ENCODE assay signal across 8 cellular contexts in genomic region chr14:23056956-23057756, GRCh38. TPM values are rescaled to one million over a fixed set of nuclear protein-coding genes. Genes with fewer than 3 reads are reported as not detected.
DNase-seq lines count a peak whose midpoint lies in the region; ATAC-seq and TF ChIP-seq lines count a peak whose summit lies in the region.

CDH24 (minus strand) TSS chr14:23057520; CDS start chr14:23055733, 1,787 bp downstream.

- peaks cover 5% of the 10 kb centered on the region for H3K4me1 ChIP-seq in colonic mucosa

- H3K9me3 ChIP-seq in WERI-Rb-1 (ENCODE audit: severe bottlenecking) (no peaks in the 10 kb centered on the region), colonic mucosa (no peaks in the 10 kb centered on the region)

- H3K27me3 ChIP-seq in WERI-Rb-1 (ENCODE audit: insufficient read depth, low read depth, severe bottlenecking) (no peaks in the 10 kb centered on the region), colonic mucosa (no peaks in the 10 kb centered on the region)

- peak within 1 kb of the TSS; percentile 48 to 77 for H3K9ac ChIP-seq in colonic mucosa (ENCODE audit: low read depth in 2 of 2, low read length in 2 of 2)

- 4 to 7% methylated on average over 24 to 32 of the region's 73 CpGs for WGBS in lower leg skin, 2 donors

- ATAC-seq in HG03066 (IDR thresholded peaks at IDR 0.05; ENCODE audit: low read depth, unreplicated experiment) (peak; percentile 68), HG03457 (IDR thresholded peaks at IDR 0.05; ENCODE audit: unreplicated experiment) (no peak)

- no peak for TF ChIP-seq POLR2A in lower leg skin (IDR thresholded peaks at IDR 0.05)

- in situ Hi-C loops in GM13976 (cut with MboI; ENCODE audit: low sequenced_read_pairs, unreplicated experiment) = no loop called here

- intact Hi-C loops in colonic mucosa (cut with DNase I) = no loop called here
- intact Hi-C loops in lower leg skin (cut with DNase I; ENCODE audit: low total_unique reads) = no loop called here

- DNase-seq in GM13976 (ENCODE audit: low spot score) = peak; percentile 90
- peak; percentile 81 for DNase-seq in WERI-Rb-1
- DNase-seq in colonic mucosa = peak; percentile 83
- DNase-seq in lower leg skin (ENCODE audit: low spot score in 2 of 2) = peak; percentile 47 to 93
- DNase-seq in stimulated activated CD8-positive, alpha-beta memory T cell treated with anti-CD3 and anti-CD28 coated beads, Interleukin-12 subunit alpha, Interleukin-12 subunit beta, amount 100 ng/mL, for 1 hour (ENCODE audit: low read depth) = peak; percentile 41
- no peak for DNase-seq in NCI-H345 treated with DMSO at 0.1 percent for 48 hours (lab: John Stamatoyannopoulos, UW; ENCODE audit: unreplicated experiment)

- TF ChIP-seq CTCF in GM13976 (IDR thresholded peaks at IDR 0.05; ENCODE audit: borderline replicate concordance, control extremely low read depth, extremely low read depth, insufficient read depth, missing control alignments) (no peak), WERI-Rb-1 (IDR thresholded peaks at IDR 0.05; ENCODE audit: low read depth, low read length) (no peak), colonic mucosa (IDR thresholded peaks at IDR 0.05) (no peak), lower leg skin (IDR thresholded peaks at IDR 0.05) (peak in 1 of 3 donors; percentile 38)

- H3K36me3 ChIP-seq in WERI-Rb-1 = peaks cover 42% of the 10 kb centered on the region
- H3K36me3 ChIP-seq in colonic mucosa = peaks cover 18% of the 10 kb centered on the region

- peak within 1 kb of the TSS; percentile 76 for H3K4me3 ChIP-seq in WERI-Rb-1 (ENCODE audit: low read depth, low read length)
- peak within 1 kb of the TSS; percentile 57 for H3K4me3 ChIP-seq in colonic mucosa
- H3K4me3 ChIP-seq in lower leg skin (ENCODE audit: low read depth, poor library complexity, severe bottlenecking) = peak within 1 kb of the TSS; percentile 52

- peak within 1 kb of the TSS; percentile 82 for H3K27ac ChIP-seq in WERI-Rb-1
- peak within 1 kb of the TSS; percentile 74 for H3K27ac ChIP-seq in colonic mucosa

RNA-seq across cellular contexts. Expression of gene CDH24, which starts in this region (rescaled TPM):
- total RNA-seq in colonic mucosa (10 to 100 TPM in 1 of 2 donors, 1 to 10 TPM in 1; 4.4 to 11.4 TPM), lower leg skin (1 to 10 TPM; 3.0 to 4.9 (median 3.9) TPM)
